13 cellular contexts compared by ENCODE assay signal in genomic region chr21:38959686-38960049, GRCh38.
DNase-seq lines count a peak whose midpoint lies in the region; ATAC-seq and TF ChIP-seq lines count a peak whose summit lies in the region.
"Had no signal": no experiment of that assay in that cellular context is flagged by ENCODE, and none has a peak within 500 bp of the region (broad histone marks: within the 10 kb centered on the region; RNA-seq: fewer than 3 reads in every experiment).

No MANE protein-coding gene starts in this region.

- H3K9me3 ChIP-seq in IMR-90 (ENCODE audit: control insufficient read depth, insufficient read depth, low read length) (no peaks in the 10 kb centered on the region; the same call in 1 of the 2 replicates), adrenal gland (replicated peaks in 1 of 3) (no peaks in the 10 kb centered on the region), smooth muscle cell (replicated peaks; ENCODE audit: low read depth) (no peaks in the 10 kb centered on the region)
- H3K9me3 ChIP-seq: mucosa of descending colon had no signal

- H2BK20ac ChIP-seq in IMR-90 (ENCODE audit: low read depth, low read length) = peak overlapping the region; percentile 78

- TF ChIP-seq POLR2A in IMR-90 (IDR thresholded peaks at IDR 0.05; ENCODE audit: low read depth, low read length) (no peak), adrenal gland (IDR thresholded peaks at IDR 0.05) (no peak)

- H3K27ac ChIP-seq in IMR-90 (ENCODE audit: insufficient read depth, low read length) (peak overlapping the region; percentile 87), adrenal gland (peak overlapping the region in 4 of 5 donors; percentile 1 to 86 (median 64)), smooth muscle cell (ENCODE audit: low read depth) (peak overlapping the region; percentile 92)

- H4K5ac ChIP-seq in IMR-90 (ENCODE audit: low read depth, low read length) = peak overlapping the region; percentile 94

- CTCF ChIA-PET in IMR-90 (lab: Yijun Ruan, JAX) = interaction anchor here (1.4 kb wide), 1 partner anchor 45 kb away, joined by 3 read pairs; no protein-coding TSS in a partner anchor

- TF ChIP-seq CTCF in IMR-90 (conservative IDR thresholded peaks at IDR 0.05; ENCODE audit: low read depth, low read length) (no peak), adrenal gland (IDR thresholded peaks at IDR 0.05) (no peak), smooth muscle cell (IDR thresholded peaks at IDR 0.05; ENCODE audit: borderline replicate concordance, insufficient read depth, poor library complexity, severe bottlenecking) (no peak)

- H2BK120ac ChIP-seq in IMR-90 (ENCODE audit: low read depth, low read length) = peak overlapping the region; percentile 81

- H4K20me1 ChIP-seq in IMR-90 (ENCODE audit: insufficient read depth, low read length) (no peaks in the 10 kb centered on the region), smooth muscle cell (ENCODE audit: low read depth) (no peaks in the 10 kb centered on the region)

- intact Hi-C loops in IMR-90 (cut with micrococcal nuclease) = no loop called here
- intact Hi-C loops in adrenal gland (cut with DNase I) = no loop called here

- no peak for DNase-seq in IMR-90
- DNase-seq in adrenal gland = no peak
- no peak for DNase-seq in left lobe of liver (ENCODE audit: low spot score)
- no peak for DNase-seq in smooth muscle cell (lab: John Stamatoyannopoulos, UW; ENCODE audit: unreplicated experiment)
- no peak for DNase-seq in EL
- no peak for DNase-seq in islet precursor cell
- DNase-seq in effector CD8-positive, alpha-beta T cell (lab: John Stamatoyannopoulos, UW) = no peak
- no peak for DNase-seq in mucosa of gallbladder (ENCODE audit: low spot score)
- DNase-seq: activated CD4-positive, alpha-beta T cell treated with anti-CD3 and anti-CD28 coated beads for 4 hours; activated gamma-delta T cell; CD8-positive, alpha-beta memory T cell had no signal

- peak overlapping the region; percentile 40 for H2AK5ac ChIP-seq in IMR-90 (ENCODE audit: low read depth, low read length)

- dilution Hi-C loops in IMR-90 (cut with HindIII; ENCODE audit: low sequenced_read_pairs, unreplicated experiment) = no loop called here

- H3K79me2 ChIP-seq in smooth muscle cell (ENCODE audit: low read depth) = no peaks in the 10 kb centered on the region

- H3K36me3 ChIP-seq in IMR-90 (ENCODE audit: control insufficient read depth, insufficient read depth, low read length) (no peaks in the 10 kb centered on the region), adrenal gland (replicated peaks in 1 of 2) (no peaks in the 10 kb centered on the region), smooth muscle cell (ENCODE audit: low read depth) (no peaks in the 10 kb centered on the region)

- peak overlapping the region; percentile 78 for H3K4ac ChIP-seq in IMR-90 (ENCODE audit: low read depth, low read length)

- peak overlapping the region; percentile 41 for H3K56ac ChIP-seq in IMR-90 (ENCODE audit: extremely low read depth, insufficient read depth, low read length)

- H3K9ac ChIP-seq in IMR-90 (ENCODE audit: low read depth, low read length) (peak overlapping the region; percentile 22; the same call in 1 of the 2 replicates), smooth muscle cell (ENCODE audit: low read depth) (peak overlapping the region; percentile 57)

- TF ChIP-seq RAD21 in IMR-90 (IDR thresholded peaks at IDR 0.05; ENCODE audit: low read length) = no peak

- H3K18ac ChIP-seq in IMR-90 (ENCODE audit: low read depth, low read length) = peak overlapping the region; percentile 89

- in situ Hi-C loops in IMR-90 (cut with MboI; ENCODE audit: low sequenced_read_pairs) = no loop called here

- peak overlapping the region; percentile 55 for H2BK5ac ChIP-seq in IMR-90 (ENCODE audit: low read depth, low read length, poor library complexity, severe bottlenecking)

- peaks cover 21% of the 10 kb centered on the region for H3F3A ChIP-seq in smooth muscle cell (ENCODE audit: low read depth)

- ATAC-seq in IMR-90 (ENCODE audit: low read depth) (no peak), left lobe of liver (peak; percentile 27)
- ATAC-seq: HCT116 had no signal

- H3K79me1 ChIP-seq in IMR-90 (ENCODE audit: low read depth in 1 of 2, low read length in 2 of 2) = no peaks in the 10 kb centered on the region

- H4K91ac ChIP-seq in IMR-90 (ENCODE audit: insufficient read depth, low read depth, low read length) = peak overlapping the region; percentile 89

- H3K23ac ChIP-seq in IMR-90 (ENCODE audit: low read depth, low read length) = peak overlapping the region; percentile 65

- H3K27me3 ChIP-seq in IMR-90 (ENCODE audit: control insufficient read depth, insufficient read depth, low read length) (no peaks in the 10 kb centered on the region), adrenal gland (no peaks in the 10 kb centered on the region), smooth muscle cell (ENCODE audit: low read depth) (no peaks in the 10 kb centered on the region)

- POLR2A ChIA-PET in IMR-90 (lab: Charles Lee; ENCODE audit: unreplicated experiment) = interaction anchor here (1.0 kb wide), 1 partner anchor 150 kb away, joined by 7 read pairs; no protein-coding TSS in a partner anchor

- H3K4me2 ChIP-seq in IMR-90 (ENCODE audit: low read depth, low read length) (no peak overlapping the region), smooth muscle cell (peak overlapping the region; percentile 22)

- no TSS peak for BruUV-seq in IMR-90 (replicated peaks; lab: Mats Ljungman, UMichigan)

- 74% methylated on average over 3 of the region's 6 CpGs; no CpG with 5 or more reads in 1 of the 2 experiments for WGBS in IMR-90 (ENCODE audit: extremely low coverage in 2 of 2, insufficient read length in 1 of 2), 2 experiments
- WGBS in adrenal gland, 4 donors = 86 to 96% (median 90%) methylated on average over 6 of the region's 6 CpGs
- 36% methylated on average over 6 of the region's 6 CpGs for WGBS in smooth muscle cell (ENCODE audit: low lambda C conversion rate)

- H3K4me3 ChIP-seq in IMR-90 (ENCODE audit: insufficient read depth, low read depth, low read length) (no peak overlapping the region), adrenal gland (no peak overlapping the region), smooth muscle cell (no peak overlapping the region)
- H3K4me3 ChIP-seq: mucosa of descending colon had no signal

- peak overlapping the region; percentile 38 for H2AK9ac ChIP-seq in IMR-90 (replicated peaks; ENCODE audit: low read depth, low read length, poor library complexity)

- peak overlapping the region; percentile 90 for H2BK15ac ChIP-seq in IMR-90 (ENCODE audit: low read depth, low read length)

- H3K4me1 ChIP-seq in IMR-90 (ENCODE audit: control insufficient read depth, insufficient read depth, low read length) (peaks cover 34% of the 10 kb centered on the region), adrenal gland (replicated peaks in 1 of 2) (peaks cover 0 to 12% of the 10 kb centered on the region in 2 donors), smooth muscle cell (ENCODE audit: low read depth) (peaks cover 12% of the 10 kb centered on the region)

- H2AFZ ChIP-seq in IMR-90 (replicated peaks; ENCODE audit: low read length, poor library complexity) (no peak overlapping the region), smooth muscle cell (ENCODE audit: low read depth) (no peak overlapping the region)

- H4K8ac ChIP-seq in IMR-90 (ENCODE audit: low read depth in 2 of 2, low read length in 2 of 2) = peak overlapping the region; percentile 67 to 76

- peak overlapping the region; percentile 28 for H3K14ac ChIP-seq in IMR-90 (replicated peaks; ENCODE audit: low read depth, low read length)

- peaks cover 31% of the 10 kb centered on the region for H3K9me1 ChIP-seq in IMR-90 (ENCODE audit: insufficient read depth, low read length)

TF ChIP-seq in IMR-90, 13 proteins besides CTCF, POLR2A, EP300 and RAD21:
- TF ChIP-seq BHLHE40 (IDR thresholded peaks at IDR 0.05; ENCODE audit: low read depth, low read length) (no peak), MAZ (IDR thresholded peaks at IDR 0.05; ENCODE audit: borderline replicate concordance, low read depth, low read length) (no peak), CHD1 (IDR thresholded peaks at IDR 0.05; ENCODE audit: low read depth, low read length) (no peak), FOS (IDR thresholded peaks at IDR 0.05; ENCODE audit: low read depth, low read length) (no peak), RCOR1 (IDR thresholded peaks at IDR 0.05; ENCODE audit: insufficient replicate concordance, low read length) (no peak), SMC3 (IDR thresholded peaks at IDR 0.05; ENCODE audit: low read depth, low read length) (no peak), MAFK (IDR thresholded peaks at IDR 0.05; ENCODE audit: low read depth, low read length) (no peak), MXI1 (IDR thresholded peaks at IDR 0.05; ENCODE audit: borderline replicate concordance, low read depth, low read length) (no peak), CEBPB (IDR thresholded peaks at IDR 0.05; ENCODE audit: low read depth, low read length) (no peak), NFE2L2 (IDR thresholded peaks at IDR 0.05; ENCODE audit: low read depth, low read length) (no peak), RFX5 (IDR thresholded peaks at IDR 0.05; ENCODE audit: low read depth, low read length) (no peak)
- TF ChIP-seq, protein P1, sequence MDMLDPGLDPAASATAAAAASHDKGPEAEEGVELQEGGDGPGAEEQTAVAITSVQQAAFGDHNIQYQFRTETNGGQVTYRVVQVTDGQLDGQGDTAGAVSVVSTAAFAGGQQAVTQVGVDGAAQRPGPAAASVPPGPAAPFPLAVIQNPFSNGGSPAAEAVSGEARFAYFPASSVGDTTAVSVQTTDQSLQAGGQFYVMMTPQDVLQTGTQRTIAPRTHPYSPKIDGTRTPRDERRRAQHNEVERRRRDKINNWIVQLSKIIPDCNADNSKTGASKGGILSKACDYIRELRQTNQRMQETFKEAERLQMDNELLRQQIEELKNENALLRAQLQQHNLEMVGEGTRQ (IDR thresholded peaks at IDR 0.05; ENCODE audit: low read depth, low read length) = no peak
- TF ChIP-seq, protein P2, sequence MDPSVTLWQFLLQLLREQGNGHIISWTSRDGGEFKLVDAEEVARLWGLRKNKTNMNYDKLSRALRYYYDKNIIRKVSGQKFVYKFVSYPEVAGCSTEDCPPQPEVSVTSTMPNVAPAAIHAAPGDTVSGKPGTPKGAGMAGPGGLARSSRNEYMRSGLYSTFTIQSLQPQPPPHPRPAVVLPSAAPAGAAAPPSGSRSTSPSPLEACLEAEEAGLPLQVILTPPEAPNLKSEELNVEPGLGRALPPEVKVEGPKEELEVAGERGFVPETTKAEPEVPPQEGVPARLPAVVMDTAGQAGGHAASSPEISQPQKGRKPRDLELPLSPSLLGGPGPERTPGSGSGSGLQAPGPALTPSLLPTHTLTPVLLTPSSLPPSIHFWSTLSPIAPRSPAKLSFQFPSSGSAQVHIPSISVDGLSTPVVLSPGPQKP (IDR thresholded peaks at IDR 0.05; ENCODE audit: borderline replicate concordance, low read depth, low read length) = no peak
